8 cellular contexts compared by ENCODE assay signal in genomic region chr6:89117285-89118108, GRCh38. TPM values are rescaled to one million over a fixed set of nuclear protein-coding genes. Genes with fewer than 3 reads are reported as not detected.
A peak's percentile ranks its signal among the peaks of the same experiment; 100 is the strongest.
DNase-seq lines count a peak whose midpoint lies in the region; ATAC-seq, FAIRE-seq and TF ChIP-seq lines count a peak whose summit lies in the region.

Gene SRSF12 (minus strand): TSS chr6:89118071. CDS start chr6:89117887, 184 bp downstream.

- peaks cover 8% of the 10 kb centered on the region for H3K4me1 Mint-ChIP-seq in activated T-cell treated with anti-CD3 and anti-CD28 coated beads, Interleukin-2, amount 50 U/mL, for 24 hours (ENCODE audit: low read depth)

- H2AFZ ChIP-seq in fibroblast of lung (ENCODE audit: low read length) (peak within 1 kb of the TSS; percentile 53), neural cell (ENCODE audit: low read depth, low read length) (peak within 1 kb of the TSS; percentile 76)

- peak within 1 kb of the TSS; percentile 80 for H3K4me3 Mint-ChIP-seq in activated T-cell treated with anti-CD3 and anti-CD28 coated beads, Interleukin-2, amount 50 U/mL, for 24 hours

- H3K9ac ChIP-seq in fibroblast of lung (ENCODE audit: insufficient read depth, low read length) (peak within 1 kb of the TSS; percentile 3), neural cell (ENCODE audit: low read length) (peak within 1 kb of the TSS; percentile 88)

- TF ChIP-seq EP300 in neural cell (conservative IDR thresholded peaks at IDR 0.05; ENCODE audit: poor library complexity, severe bottlenecking) = peak; percentile 51

- H3K27me3 ChIP-seq in fibroblast of lung (ENCODE audit: control insufficient read depth, insufficient read depth, low read length) (peaks cover 3% of the 10 kb centered on the region), neural cell (ENCODE audit: insufficient read depth, low read depth, low read length) (no peaks in the 10 kb centered on the region), tibial artery (no peaks in the 10 kb centered on the region)

- H4K20me1 ChIP-seq in fibroblast of lung (ENCODE audit: control insufficient read depth, extremely low read depth, insufficient read depth, low read length) (no peaks in the 10 kb centered on the region), neural cell (ENCODE audit: insufficient read depth) (no peaks in the 10 kb centered on the region)

- H3K4me3 ChIP-seq in fibroblast of lung (replicated peaks in 1 of 4; ENCODE audit: control extremely low read depth in 1 of 4, insufficient read depth in 1 of 4, low read depth in 3 of 4, low read length in 4 of 4) = peak within 1 kb of the TSS; percentile 32 to 61 (median 50)
- peak within 1 kb of the TSS; percentile 96 for H3K4me3 ChIP-seq in neural cell (ENCODE audit: low read length)
- peak within 1 kb of the TSS; percentile 67 to 69 for H3K4me3 ChIP-seq in tibial artery

- peak within 1 kb of the TSS; percentile 69 for H3K27ac Mint-ChIP-seq in activated T-cell treated with anti-CD3 and anti-CD28 coated beads, Interleukin-2, amount 50 U/mL, for 24 hours

- no peak for TF ChIP-seq POLR2A in GM12892 (IDR thresholded peaks at IDR 0.05; ENCODE audit: low read depth, low read length)

- H3K36me3 ChIP-seq in fibroblast of lung (ENCODE audit: control insufficient read depth, insufficient read depth, low read length) (no peaks in the 10 kb centered on the region), neural cell (ENCODE audit: insufficient read depth, low read length) (no peaks in the 10 kb centered on the region), tibial artery (no peaks in the 10 kb centered on the region)

- TF ChIP-seq CTCF in fibroblast of lung (conservative IDR thresholded peaks at IDR 0.05 in 1 of 2, IDR thresholded peaks at IDR 0.05 in 1 of 2; ENCODE audit: low read depth in 1 of 2, low read length in 2 of 2) (no peak), neural cell (IDR thresholded peaks at IDR 0.05; ENCODE audit: poor library complexity, severe bottlenecking) (peak; percentile 44), tibial artery (IDR thresholded peaks at IDR 0.05) (no peak)

- H3K9me2 ChIP-seq in neural cell (ENCODE audit: insufficient read depth, low read length) = no peaks in the 10 kb centered on the region

- DNase-seq in GM12892 (ENCODE audit: insufficient read length) = peak; percentile 86
- peak; percentile 64 for DNase-seq in NCI-H345 (lab: John Stamatoyannopoulos, UW)
- peak; percentile 70 for DNase-seq in activated T-cell treated with anti-CD3 and anti-CD28 coated beads, Interleukin-2, amount 50 U/mL, for 24 hours
- peak; percentile 45 to 57 for DNase-seq in fibroblast of lung (ENCODE audit: low read depth in 2 of 2)
- peak in 1 of 2 donors; percentile 67 for DNase-seq in tibial artery

- intact Hi-C loops in tibial artery (cut with DNase I; ENCODE audit: low total_unique reads) = no loop called here

- H3K27me3 Mint-ChIP-seq in activated T-cell treated with anti-CD3 and anti-CD28 coated beads, Interleukin-2, amount 50 U/mL, for 24 hours = peaks cover 13% of the 10 kb centered on the region

- no peaks in the 10 kb centered on the region for H3K9me3 Mint-ChIP-seq in activated T-cell treated with anti-CD3 and anti-CD28 coated beads, Interleukin-2, amount 50 U/mL, for 24 hours

- peak; percentile 15 for TF ChIP-seq RAD21 in neural cell (conservative IDR thresholded peaks at IDR 0.05)

- H3K79me2 ChIP-seq in fibroblast of lung (ENCODE audit: control insufficient read depth, insufficient read depth, low read length) (no peaks in the 10 kb centered on the region), neural cell (replicated peaks; ENCODE audit: insufficient read depth, low read length) (peaks cover 30% of the 10 kb centered on the region)

- H3K4me1 ChIP-seq in fibroblast of lung (ENCODE audit: control insufficient read depth, extremely low read depth, insufficient read depth, low read length) (no peaks in the 10 kb centered on the region), tibial artery (peaks cover 0 to 17% (median 9%) of the 10 kb centered on the region in 4 donors)

- H3K4me2 ChIP-seq in fibroblast of lung (ENCODE audit: extremely low read depth, insufficient read depth, low read length) = peak within 1 kb of the TSS; percentile 79
- H3K4me2 ChIP-seq in neural cell (ENCODE audit: low read length) = peak within 1 kb of the TSS; percentile 52

- no peaks in the 10 kb centered on the region for H3F3A ChIP-seq in neural cell (ENCODE audit: insufficient read depth, low read length, poor library complexity, severe bottlenecking)

- H3K27ac ChIP-seq in fibroblast of lung (ENCODE audit: insufficient read depth, low read length) (no peak within 1 kb of the TSS), neural cell (ENCODE audit: low read length) (peak within 1 kb of the TSS; percentile 68), tibial artery (peak within 1 kb of the TSS; percentile 56 to 60)

- H3K9me3 ChIP-seq in fibroblast of lung (ENCODE audit: control insufficient read depth, insufficient read depth, low read depth, low read length) = no peaks in the 10 kb centered on the region
- H3K9me3 ChIP-seq in neural cell (ENCODE audit: low read length) = no peaks in the 10 kb centered on the region
- no peaks in the 10 kb centered on the region for H3K9me3 ChIP-seq in tibial artery

- H3K36me3 Mint-ChIP-seq in activated T-cell treated with anti-CD3 and anti-CD28 coated beads, Interleukin-2, amount 50 U/mL, for 24 hours (ENCODE audit: low read depth) = no peaks in the 10 kb centered on the region

- ATAC-seq in HG02588 (IDR thresholded peaks at IDR 0.05; ENCODE audit: unreplicated experiment) (peak; percentile 80), HG03097 (IDR thresholded peaks at IDR 0.05; ENCODE audit: low FRiP score, unreplicated experiment) (no peak)

- FAIRE-seq in GM12892 (lab: Jason Lieb, UNC) = no peak

TF ChIP-seq in neural cell, 6 proteins besides CTCF, POLR2A, EP300 and RAD21:
- TF ChIP-seq MXI1 (conservative IDR thresholded peaks at IDR 0.05; ENCODE audit: poor library complexity, severe bottlenecking) = peak; percentile 71
- TF ChIP-seq, protein P1, sequence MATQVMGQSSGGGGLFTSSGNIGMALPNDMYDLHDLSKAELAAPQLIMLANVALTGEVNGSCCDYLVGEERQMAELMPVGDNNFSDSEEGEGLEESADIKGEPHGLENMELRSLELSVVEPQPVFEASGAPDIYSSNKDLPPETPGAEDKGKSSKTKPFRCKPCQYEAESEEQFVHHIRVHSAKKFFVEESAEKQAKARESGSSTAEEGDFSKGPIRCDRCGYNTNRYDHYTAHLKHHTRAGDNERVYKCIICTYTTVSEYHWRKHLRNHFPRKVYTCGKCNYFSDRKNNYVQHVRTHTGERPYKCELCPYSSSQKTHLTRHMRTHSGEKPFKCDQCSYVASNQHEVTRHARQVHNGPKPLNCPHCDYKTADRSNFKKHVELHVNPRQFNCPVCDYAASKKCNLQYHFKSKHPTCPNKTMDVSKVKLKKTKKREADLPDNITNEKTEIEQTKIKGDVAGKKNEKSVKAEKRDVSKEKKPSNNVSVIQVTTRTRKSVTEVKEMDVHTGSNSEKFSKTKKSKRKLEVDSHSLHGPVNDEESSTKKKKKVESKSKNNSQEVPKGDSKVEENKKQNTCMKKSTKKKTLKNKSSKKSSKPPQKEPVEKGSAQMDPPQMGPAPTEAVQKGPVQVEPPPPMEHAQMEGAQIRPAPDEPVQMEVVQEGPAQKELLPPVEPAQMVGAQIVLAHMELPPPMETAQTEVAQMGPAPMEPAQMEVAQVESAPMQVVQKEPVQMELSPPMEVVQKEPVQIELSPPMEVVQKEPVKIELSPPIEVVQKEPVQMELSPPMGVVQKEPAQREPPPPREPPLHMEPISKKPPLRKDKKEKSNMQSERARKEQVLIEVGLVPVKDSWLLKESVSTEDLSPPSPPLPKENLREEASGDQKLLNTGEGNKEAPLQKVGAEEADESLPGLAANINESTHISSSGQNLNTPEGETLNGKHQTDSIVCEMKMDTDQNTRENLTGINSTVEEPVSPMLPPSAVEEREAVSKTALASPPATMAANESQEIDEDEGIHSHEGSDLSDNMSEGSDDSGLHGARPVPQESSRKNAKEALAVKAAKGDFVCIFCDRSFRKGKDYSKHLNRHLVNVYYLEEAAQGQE (IDR thresholded peaks at IDR 0.05; ENCODE audit: borderline replicate concordance) = no peak
- TF ChIP-seq POLR2AphosphoS5 (IDR thresholded peaks at IDR 0.05) = peak; percentile 82
- peak; percentile 5 for TF ChIP-seq TAF1 (IDR thresholded peaks at IDR 0.05; ENCODE audit: low read depth)
- TF ChIP-seq SMC3 (conservative IDR thresholded peaks at IDR 0.05; ENCODE audit: poor library complexity) = peak; percentile 33

RNA-seq across cellular contexts. Expression of gene SRSF12, which starts in this region (rescaled TPM):
- 1.5 TPM for polyA plus RNA-seq in GM12892 (2012; ENCODE audit: missing spikeins)
- total RNA-seq in fibroblast of lung = 0.33 and 0.51 TPM in 2 replicates
- polyA plus RNA-seq in fibroblast of lung (0.10 and 0.11 TPM in 2 replicates), neural cell (42.1 and 44.0 TPM in 2 replicates)
- polyA plus RNA-seq in fibroblast of lung (2012) = 0.06 and 0.07 TPM in 2 replicates
- polyA minus RNA-seq in fibroblast of lung (ENCODE audit: low replicate concordance) (not detected in 2 replicates), neural cell (66.2 and 73.5 TPM in 2 replicates)

Comparison
In these comparisons a context has a peak if more than half of its experiments do, and no peak if none do; other contexts are left out.
1. RNA of gene SRSF12 (polyA plus RNA-seq): 42.1 to 44.0 TPM in neural cell; 0.06 to 0.11 TPM in fibroblast of lung; every median in the first group is over 10 times any median in the second.
2. Peak in DNase-seq, H3K4me3 ChIP-seq, H3K9ac ChIP-seq and H3K4me2 ChIP-seq in fibroblast of lung; RNA of the gene not detected or under 1 TPM.
3. Peak in every context shown above with its lines, with median percentiles within 50 percentile points of each other: H3K4me3 ChIP-seq.